8 cellular contexts compared by ENCODE assay signal in the genomic region with DNA sequence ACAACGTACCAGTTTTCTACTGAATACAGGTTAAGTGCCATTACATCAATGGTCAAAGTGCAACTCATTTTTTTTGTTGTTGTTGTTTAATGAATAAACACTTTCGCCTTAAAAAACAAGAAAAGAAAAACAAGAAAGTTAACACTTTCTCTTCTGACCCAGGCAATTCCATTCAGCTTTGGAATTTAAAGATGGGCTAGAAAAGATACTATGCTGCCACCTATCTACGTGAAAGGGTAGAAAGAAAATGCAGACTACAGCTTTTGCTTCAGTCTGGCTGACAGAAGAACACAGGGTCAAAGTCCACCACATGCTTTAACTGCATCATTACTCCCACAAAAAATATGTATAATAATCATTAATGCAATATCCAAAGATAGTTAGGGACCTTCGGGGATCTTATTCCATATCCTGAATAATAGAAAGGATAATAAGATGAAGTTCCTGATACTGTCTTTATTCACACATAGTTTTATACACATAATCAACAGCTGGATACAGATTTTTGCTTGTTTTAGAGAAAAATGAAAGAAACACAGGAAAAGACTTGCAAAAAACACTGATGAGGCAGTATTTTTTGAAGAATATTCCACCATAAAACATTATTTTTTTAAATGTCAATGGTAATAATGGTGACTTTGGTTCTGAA. TPM values are rescaled to one million over a fixed set of nuclear protein-coding genes. Genes with fewer than 3 reads are reported as not detected.
DNase-seq lines count a peak whose midpoint lies in the region; ATAC-seq, FAIRE-seq and TF ChIP-seq lines count a peak whose summit lies in the region.

No MANE protein-coding gene starts in this region.

- H3K9me3 ChIP-seq in endothelial cell of umbilical vein (replicated peaks; ENCODE audit: control insufficient read depth, insufficient read depth, low read length) = peaks cover 4% of the 10 kb centered on the region

- no peak overlapping the region for H3K4me2 ChIP-seq in endothelial cell of umbilical vein (ENCODE audit: insufficient read depth, low read length)

- H3K27me3 Mint-ChIP-seq in activated CD8-positive, alpha-beta T cell treated with anti-CD3 and anti-CD28 coated beads for 36 hours = no peaks in the 10 kb centered on the region
- H3K27me3 Mint-ChIP-seq in activated CD8-positive, alpha-beta T cell treated with anti-CD3 and anti-CD28 coated beads, Interleukin-2, amount 10 ng/mL, durations not matched to agents 7 days and 5 days (ENCODE audit: low read depth) = no peaks in the 10 kb centered on the region

- intact Hi-C loops in activated CD8-positive, alpha-beta T cell treated with anti-CD3 and anti-CD28 coated beads for 36 hours (cut with micrococcal nuclease) = no loop called here
- intact Hi-C loops in endothelial cell of umbilical vein (cut with micrococcal nuclease) (loop anchor here (1.0 to 10.0 kb wide), 2 partner anchors 188 to 1618 kb away; no protein-coding TSS in a partner anchor), lower leg skin (cut with DNase I; ENCODE audit: low total_unique reads) (no loop called here)

- POLR2A ChIA-PET in activated CD8-positive, alpha-beta T cell treated with anti-CD3 and anti-CD28 coated beads for 36 hours (lab: Charles Lee) = no interaction called here
- POLR2A ChIA-PET in activated CD8-positive, alpha-beta T cell treated with anti-CD3 and anti-CD28 coated beads, Interleukin-2, amount 10 ng/mL, durations not matched to agents 7 days and 5 days (lab: Charles Lee) = no interaction called here
- POLR2A ChIA-PET in endothelial cell of umbilical vein (lab: Charles Lee) = no interaction called here

- peak; percentile 40 for TF ChIP-seq CTCF in activated CD8-positive, alpha-beta T cell treated with anti-CD3 and anti-CD28 coated beads for 36 hours (IDR thresholded peaks at IDR 0.05)
- TF ChIP-seq CTCF in endothelial cell of umbilical vein (IDR thresholded peaks at IDR 0.05; ENCODE audit: extremely low read depth in 1 of 2, insufficient read depth in 1 of 2, low read depth in 1 of 2, low read length in 2 of 2) (peak; percentile 29 to 30), retinal pigment epithelial cell (conservative IDR thresholded peaks at IDR 0.05; ENCODE audit: low read depth, low read length) (peak; percentile 30), lower leg skin (IDR thresholded peaks at IDR 0.05) (no peak)

- CTCF ChIA-PET in activated CD8-positive, alpha-beta T cell treated with anti-CD3 and anti-CD28 coated beads for 36 hours (lab: Charles Lee) = interaction anchor here (1.2 to 1.8 kb wide), 4 partner anchors 9 to 113 kb away, joined by 3 to 5 read pairs (median 4); no protein-coding TSS in a partner anchor
- CTCF ChIA-PET in activated CD8-positive, alpha-beta T cell treated with anti-CD3 and anti-CD28 coated beads, Interleukin-2, amount 10 ng/mL, durations not matched to agents 7 days and 5 days (lab: Charles Lee) = interaction anchor here (1.0 to 2.1 kb wide), 7 partner anchors 8 to 65 kb away, joined by 3 to 14 read pairs (median 4); no protein-coding TSS in a partner anchor
- CTCF ChIA-PET in endothelial cell of umbilical vein (lab: Charles Lee) = interaction anchor here (0.6 to 2.2 kb wide), 32 partner anchors 8 to 1933 kb away, joined by 3 to 31 read pairs (median 4); no protein-coding TSS in a partner anchor

- no peak overlapping the region for H2AFZ ChIP-seq in endothelial cell of umbilical vein (ENCODE audit: low read depth, low read length)

- WGBS in lower leg skin, 2 donors = 85 to 87% methylated on average over 4 of the region's 4 CpGs

- H3K4me1 Mint-ChIP-seq in activated CD8-positive, alpha-beta T cell treated with anti-CD3 and anti-CD28 coated beads for 36 hours (ENCODE audit: low read depth) = no peaks in the 10 kb centered on the region
- H3K4me1 Mint-ChIP-seq in activated CD8-positive, alpha-beta T cell treated with anti-CD3 and anti-CD28 coated beads, Interleukin-2, amount 10 ng/mL, durations not matched to agents 7 days and 5 days (ENCODE audit: low read depth) = no peaks in the 10 kb centered on the region

- H3K27ac Mint-ChIP-seq in activated CD8-positive, alpha-beta T cell treated with anti-CD3 and anti-CD28 coated beads for 36 hours = no peak overlapping the region
- no peak overlapping the region for H3K27ac Mint-ChIP-seq in activated CD8-positive, alpha-beta T cell treated with anti-CD3 and anti-CD28 coated beads, Interleukin-2, amount 10 ng/mL, durations not matched to agents 7 days and 5 days

- H3K36me3 ChIP-seq in endothelial cell of umbilical vein (ENCODE audit: control insufficient read depth in 2 of 2, extremely low read depth in 1 of 2, insufficient read depth in 2 of 2, low read length in 2 of 2) = peaks cover 3 to 6% of the 10 kb centered on the region in 2 experiments

- no TSS peak for BruUV-seq in endothelial cell of umbilical vein (replicated peaks; lab: Mats Ljungman, UMichigan)

- no peaks in the 10 kb centered on the region for H3K4me1 ChIP-seq in endothelial cell of umbilical vein (ENCODE audit: control insufficient read depth, extremely low read depth, insufficient read depth, low read length)

- DNase-seq in activated CD8-positive, alpha-beta T cell treated with anti-CD3 and anti-CD28 coated beads for 36 hours = no peak
- DNase-seq in activated CD8-positive, alpha-beta T cell treated with anti-CD3 and anti-CD28 coated beads, Interleukin-2, amount 10 ng/mL, durations not matched to agents 7 days and 5 days = no peak
- peak; percentile 31 for DNase-seq in NCI-H748 treated with DMSO at 0.1 percent for 48 hours (lab: John Stamatoyannopoulos, UW)
- DNase-seq in endothelial cell of umbilical vein (ENCODE audit: low read depth, low spot score) = peak; percentile 54
- no peak for DNase-seq in retinal pigment epithelial cell (ENCODE audit: low read depth)
- no peak for DNase-seq in lower leg skin (ENCODE audit: low spot score in 2 of 2)
- DNase-seq in activated naive CD4-positive, alpha-beta T cell treated with Interleukin-2 at 50 U/mL for 16 hours = no peak
- DNase-seq in DMS79 treated with DMSO at 0.1 percent for 48 hours (lab: John Stamatoyannopoulos, UW) = no peak

- no peaks in the 10 kb centered on the region for H4K20me1 ChIP-seq in endothelial cell of umbilical vein (replicated peaks; ENCODE audit: control insufficient read depth, extremely low read depth, insufficient read depth, low read length)

- H3K9me3 Mint-ChIP-seq in activated CD8-positive, alpha-beta T cell treated with anti-CD3 and anti-CD28 coated beads for 36 hours = peaks cover 19% of the 10 kb centered on the region
- H3K9me3 Mint-ChIP-seq in activated CD8-positive, alpha-beta T cell treated with anti-CD3 and anti-CD28 coated beads, Interleukin-2, amount 10 ng/mL, durations not matched to agents 7 days and 5 days (ENCODE audit: insufficient read depth) = peaks cover 19% of the 10 kb centered on the region

- H3K36me3 Mint-ChIP-seq in activated CD8-positive, alpha-beta T cell treated with anti-CD3 and anti-CD28 coated beads for 36 hours (ENCODE audit: low read depth) = peaks cover 39% of the 10 kb centered on the region
- H3K36me3 Mint-ChIP-seq in activated CD8-positive, alpha-beta T cell treated with anti-CD3 and anti-CD28 coated beads, Interleukin-2, amount 10 ng/mL, durations not matched to agents 7 days and 5 days (ENCODE audit: low read depth) = peaks cover 32% of the 10 kb centered on the region

- H3K4me3 Mint-ChIP-seq in activated CD8-positive, alpha-beta T cell treated with anti-CD3 and anti-CD28 coated beads for 36 hours = no peak overlapping the region
- H3K4me3 Mint-ChIP-seq in activated CD8-positive, alpha-beta T cell treated with anti-CD3 and anti-CD28 coated beads, Interleukin-2, amount 10 ng/mL, durations not matched to agents 7 days and 5 days = no peak overlapping the region

- peaks cover 10% of the 10 kb centered on the region for H3K79me2 ChIP-seq in endothelial cell of umbilical vein (ENCODE audit: control insufficient read depth, insufficient read depth, low read length)

- no peak overlapping the region for H3K27ac ChIP-seq in endothelial cell of umbilical vein (ENCODE audit: insufficient read depth, low read depth, low read length)

- no peak for TF ChIP-seq POLR2A in endothelial cell of umbilical vein (IDR thresholded peaks at IDR 0.05; ENCODE audit: low read depth, low read length)
- TF ChIP-seq POLR2A in lower leg skin (IDR thresholded peaks at IDR 0.05) = no peak

- no peak overlapping the region for H3K9ac ChIP-seq in endothelial cell of umbilical vein (replicated peaks; ENCODE audit: extremely low read depth, insufficient read depth, low read length)

- H3K4me3 ChIP-seq in endothelial cell of umbilical vein (replicated peaks in 1 of 3; ENCODE audit: insufficient read depth in 1 of 3, low read depth in 1 of 3, low read length in 3 of 3) (no peak overlapping the region), retinal pigment epithelial cell (ENCODE audit: low read length) (no peak overlapping the region), lower leg skin (ENCODE audit: low read depth, poor library complexity, severe bottlenecking) (no peak overlapping the region)

- peak; percentile 21 for FAIRE-seq in endothelial cell of umbilical vein (lab: Jason Lieb, UNC)

- H3K9me1 ChIP-seq in endothelial cell of umbilical vein (replicated peaks; ENCODE audit: control insufficient read depth, extremely low read depth, insufficient read depth, low read length) = no peaks in the 10 kb centered on the region

- no peak for ATAC-seq in activated CD8-positive, alpha-beta T cell treated with anti-CD3 and anti-CD28 coated beads for 36 hours
- no peak for ATAC-seq in activated CD8-positive, alpha-beta T cell treated with anti-CD3 and anti-CD28 coated beads, Interleukin-2, amount 10 ng/mL, durations not matched to agents 7 days and 5 days

- H3K27me3 ChIP-seq in endothelial cell of umbilical vein (ENCODE audit: control insufficient read depth in 2 of 2, insufficient read depth in 2 of 2, low read length in 2 of 2) = no peaks in the 10 kb centered on the region

- dilution Hi-C loops in endothelial cell of umbilical vein (cut with MboI; ENCODE audit: extremely low pct_ligation_motif_present, low sequenced_read_pairs) = no loop called here

TF ChIP-seq in endothelial cell of umbilical vein, 7 proteins besides CTCF, POLR2A, EP300 and RAD21 (continues in another document):
- TF ChIP-seq FOS (IDR thresholded peaks at IDR 0.05; ENCODE audit: borderline replicate concordance, insufficient read depth, low read length) = no peak

RNA-seq across cellular contexts. Expression of gene ZDHHC21, which starts 40.4 kb away (rescaled TPM):
- total RNA-seq in activated CD8-positive, alpha-beta T cell treated with anti-CD3 and anti-CD28 coated beads for 36 hours = 1 to 10 TPM; 4.3 to 5.2 TPM
- total RNA-seq in activated CD8-positive, alpha-beta T cell treated with anti-CD3 and anti-CD28 coated beads, Interleukin-2, amount 10 ng/mL, durations not matched to agents 7 days and 5 days = 1 to 10 TPM; 5.9 to 6.5 TPM
- total RNA-seq in endothelial cell of umbilical vein (21.0 and 25.9 TPM in 2 replicates), lower leg skin (10 to 100 TPM in 1 of 4 donors, 1 to 10 TPM in 3; 4.6 to 10.2 (median 7.7) TPM)
- 5.2 and 7.2 TPM in 2 replicates for polyA plus RNA-seq in endothelial cell of umbilical vein
- polyA plus RNA-seq in endothelial cell of umbilical vein (2011; cell fraction: cytosol; rRNA removed) = 4.1 and 4.7 TPM in 2 replicates
- polyA plus RNA-seq in endothelial cell of umbilical vein (2011; cell fraction: nucleus; rRNA removed) = 37.6 and 50.7 TPM in 2 replicates
- polyA plus RNA-seq in endothelial cell of umbilical vein (2012) = 12.7 and 17.6 TPM in 2 replicates
- polyA minus RNA-seq in endothelial cell of umbilical vein = 22.7 and 24.9 TPM in 2 replicates
- polyA minus RNA-seq in endothelial cell of umbilical vein (2011; cell fraction: cytosol; rRNA and poly(A)+ RNA removed) = 0.10 TPM
- 77.7 and 115 TPM in 2 replicates for polyA minus RNA-seq in endothelial cell of umbilical vein (2011; cell fraction: nucleus; rRNA and poly(A)+ RNA removed)

Comparison
In these comparisons a context has a peak if more than half of its experiments do, and no peak if none do; other contexts are left out.
1. DNase-seq: peak in NCI-H748 treated with DMSO at 0.1 percent for 48 hours (single experiment) and endothelial cell of umbilical vein (single experiment); none in activated CD8-positive, alpha-beta T cell treated with anti-CD3 and anti-CD28 coated beads for 36 hours (single experiment), activated CD8-positive, alpha-beta T cell treated with anti-CD3 and anti-CD28 coated beads, Interleukin-2, amount 10 ng/mL, durations not matched to agents 7 days and 5 days (single experiment), retinal pigment epithelial cell (single experiment), lower leg skin (0 of 2), activated naive CD4-positive, alpha-beta T cell treated with Interleukin-2 at 50 U/mL for 16 hours (single experiment) and DMS79 treated with DMSO at 0.1 percent for 48 hours (single experiment).
2. CTCF ChIP-seq: peak in activated CD8-positive, alpha-beta T cell treated with anti-CD3 and anti-CD28 coated beads for 36 hours (single experiment), endothelial cell of umbilical vein (2 of 2) and retinal pigment epithelial cell (single experiment); none in lower leg skin (0 of 3).